ENCODE assay signal across 21 cellular contexts in genomic region chrX:134646671-134647070, GRCh38. TPM values are rescaled to one million over a fixed set of nuclear protein-coding genes. Genes with fewer than 3 reads are reported as not detected.
"Had no signal": no experiment of that assay in that cellular context is flagged by ENCODE, and none has a peak within 500 bp of the region (broad histone marks: within the 10 kb centered on the region; RNA-seq: fewer than 3 reads in every experiment).

No MANE protein-coding gene starts in this region.

- H3K9me3 ChIP-seq: adrenal gland had no signal

- H3K4me3 ChIP-seq: adrenal gland had no signal

- DNase-seq: activated CD4-positive, alpha-beta T cell treated with anti-CD3 and anti-CD28 coated beads for 48 hours; activated CD4-positive, alpha-beta T cell treated with anti-CD3 and anti-CD28 coated beads, Interleukin-2, amount 50 U/mL, for 4 hours; activated CD4-positive, CD25-positive, alpha-beta regulatory T cell treated with anti-CD3 and anti-CD28 coated beads, Interleukin-2, amount 50 U/mL, for 72 hours; activated CD8-positive, alpha-beta memory T cell treated with anti-CD3 and anti-CD28 coated beads, Interleukin-2, amount 10 ng/mL, durations not matched to agents 7 days and 5 days; activated effector memory CD4-positive, alpha-beta T cell treated with anti-CD3 and anti-CD28 coated beads, Interleukin-2, amount 50 U/mL, for 16 hours; activated naive CD4-positive, alpha-beta T cell treated with Interleukin-2 at 50 U/mL for 16 hours; activated naive CD8-positive, alpha-beta T cell treated with anti-CD3 and anti-CD28 coated beads for 36 hours; activated T-cell treated with anti-CD3 and anti-CD28 coated beads, Interleukin-2, amount 50 U/mL, for 24 hours; adrenal gland; anterior cingulate cortex; central memory CD4-positive, alpha-beta T cell; KG1; NCI-H1417; NCI-H1930; NCI-H2171; NCI-H446 treated with DMSO at 0.1 percent for 48 hours; NCI-H524 treated with DMSO at 0.1 percent for 48 hours; NCI-H748 treated with DMSO at 0.1 percent for 48 hours; SHP77 had no signal

- H3K27ac Mint-ChIP-seq: activated CD8-positive, alpha-beta memory T cell treated with anti-CD3 and anti-CD28 coated beads, Interleukin-2, amount 10 ng/mL, durations not matched to agents 7 days and 5 days; activated naive CD8-positive, alpha-beta T cell treated with anti-CD3 and anti-CD28 coated beads for 36 hours; activated T-cell treated with anti-CD3 and anti-CD28 coated beads, Interleukin-2, amount 50 U/mL, for 24 hours; T-helper 1 cell treated with Interleukin-12 subunit alpha and Interleukin-12 subunit beta and Interleukin-4 antibody, amounts not matched to agents 30 μg/mL and 1 μg/mL, for 36 hours had no signal

- H3K9me3 Mint-ChIP-seq: activated naive CD8-positive, alpha-beta T cell treated with anti-CD3 and anti-CD28 coated beads for 36 hours; activated T-cell treated with anti-CD3 and anti-CD28 coated beads, Interleukin-2, amount 50 U/mL, for 24 hours; T-helper 1 cell treated with Interleukin-12 subunit alpha and Interleukin-12 subunit beta and Interleukin-4 antibody, amounts not matched to agents 30 μg/mL and 1 μg/mL, for 36 hours had no signal

- ATAC-seq: activated CD8-positive, alpha-beta memory T cell treated with anti-CD3 and anti-CD28 coated beads, Interleukin-2, amount 10 ng/mL, durations not matched to agents 7 days and 5 days had no signal

- H3K4me1 Mint-ChIP-seq: activated CD8-positive, alpha-beta memory T cell treated with anti-CD3 and anti-CD28 coated beads, Interleukin-2, amount 10 ng/mL, durations not matched to agents 7 days and 5 days had no signal

- H3K4me1 ChIP-seq: adrenal gland had no signal

- H3K36me3 Mint-ChIP-seq: activated CD8-positive, alpha-beta memory T cell treated with anti-CD3 and anti-CD28 coated beads, Interleukin-2, amount 10 ng/mL, durations not matched to agents 7 days and 5 days; activated naive CD8-positive, alpha-beta T cell treated with anti-CD3 and anti-CD28 coated beads for 36 hours had no signal

- H3K4me3 Mint-ChIP-seq: activated CD8-positive, alpha-beta memory T cell treated with anti-CD3 and anti-CD28 coated beads, Interleukin-2, amount 10 ng/mL, durations not matched to agents 7 days and 5 days; activated naive CD8-positive, alpha-beta T cell treated with anti-CD3 and anti-CD28 coated beads for 36 hours; activated T-cell treated with anti-CD3 and anti-CD28 coated beads, Interleukin-2, amount 50 U/mL, for 24 hours; T-helper 1 cell treated with Interleukin-12 subunit alpha and Interleukin-12 subunit beta and Interleukin-4 antibody, amounts not matched to agents 30 μg/mL and 1 μg/mL, for 36 hours had no signal

- H3K36me3 ChIP-seq: adrenal gland had no signal

- H3K27ac ChIP-seq: adrenal gland had no signal

RNA-seq across cellular contexts. Expression of gene PLAC1, which starts 11.6 kb away (rescaled TPM):
- total RNA-seq: activated CD8-positive, alpha-beta memory T cell treated with anti-CD3 and anti-CD28 coated beads, Interleukin-2, amount 10 ng/mL, durations not matched to agents 7 days and 5 days; activated naive CD8-positive, alpha-beta T cell treated with anti-CD3 and anti-CD28 coated beads for 36 hours; adrenal gland; chondrocyte had no signal
- polyA plus RNA-seq: adrenal gland had no signal
